ENCODE assay signal across 8 cellular contexts in the genomic region with DNA sequence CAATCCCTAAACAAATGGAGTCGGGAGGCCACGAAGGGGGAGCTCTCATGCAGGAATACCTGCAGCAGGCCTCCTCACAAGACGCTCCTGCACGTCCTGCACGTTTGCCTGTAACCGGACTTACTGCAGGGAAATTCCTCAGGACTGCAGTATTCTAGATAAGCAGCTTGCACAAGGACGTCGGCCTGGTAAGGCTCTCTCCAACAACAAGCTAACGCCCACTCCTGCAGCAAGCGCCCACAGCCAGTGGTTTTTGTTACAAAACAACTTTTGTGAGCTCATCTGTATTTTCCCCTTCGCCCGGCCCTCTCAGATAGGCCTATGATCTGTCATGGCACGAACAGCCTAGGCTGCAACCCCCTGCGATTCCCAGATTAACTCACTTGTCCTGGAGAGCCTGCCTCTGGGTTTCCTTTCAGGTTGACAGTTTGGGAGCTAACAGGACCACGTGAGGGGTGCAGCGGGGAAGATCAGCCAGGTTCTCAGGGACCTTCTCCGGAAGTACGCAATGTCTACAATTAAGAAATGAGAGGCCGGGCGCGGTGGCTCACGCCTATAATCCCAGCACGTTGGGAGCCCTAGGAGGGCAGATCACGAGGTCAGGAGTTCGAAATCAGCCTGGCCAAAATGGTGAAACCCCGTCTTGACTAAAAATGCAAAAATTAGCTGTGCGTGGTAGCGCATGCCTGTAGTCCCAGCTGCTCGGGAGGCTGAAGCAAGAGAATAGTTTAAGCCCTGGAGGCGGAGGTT. TPM values are rescaled to one million over a fixed set of nuclear protein-coding genes. Genes with fewer than 3 reads are reported as not detected.
DNase-seq lines count a peak whose midpoint lies in the region; ATAC-seq, FAIRE-seq and TF ChIP-seq lines count a peak whose summit lies in the region.

No MANE protein-coding gene starts in this region.

- H3K4me1 ChIP-seq in GM23338 (ENCODE audit: insufficient read depth) (peaks cover 6% of the 10 kb centered on the region; the same call in 1 of the 2 replicates), heart right ventricle (peaks cover 7 to 44% (median 32%) of the 10 kb centered on the region in 9 donors), rectal smooth muscle tissue (ENCODE audit: control insufficient read depth, insufficient read depth, low read length) (peaks cover 16% of the 10 kb centered on the region)

- peak overlapping the region; percentile 72; the same call in 1 of the 2 replicates for H3K27ac ChIP-seq in GM23338 (ENCODE audit: low read depth)
- H3K27ac ChIP-seq in heart right ventricle = peak overlapping the region in 9 of 10 donors; percentile 98 to 100 (median 100)
- H3K27ac ChIP-seq in rectal smooth muscle tissue (ENCODE audit: low read depth, low read length) = no peak overlapping the region

- TF ChIP-seq CTCF in GM23338 (conservative IDR thresholded peaks at IDR 0.05; ENCODE audit: low read depth in 2 of 2) (no peak), heart right ventricle (IDR thresholded peaks at IDR 0.05) (no peak)

- H3K9me3 Mint-ChIP-seq in GM23338 = no peaks in the 10 kb centered on the region
- no peaks in the 10 kb centered on the region for H3K9me3 Mint-ChIP-seq in activated naive CD8-positive, alpha-beta T cell treated with anti-CD3 and anti-CD28 coated beads for 36 hours

- peaks cover 11% of the 10 kb centered on the region; the same call in 1 of the 2 replicates for H3F3A ChIP-seq in GM23338 (replicated peaks; ENCODE audit: low read depth)

- WGBS in heart right ventricle, 2 donors = 6 to 12% methylated on average over 30 of the region's 30 CpGs

- intact Hi-C loops in heart right ventricle (cut with DNase I) = loop anchor here in 5 of 10 donors (2.0 to 5.0 kb wide), 2 partner anchors 37 to 40 kb away; a partner anchor contains a TSS

- peak overlapping the region; percentile 91 for H3K27ac Mint-ChIP-seq in GM23338
- peak overlapping the region; percentile 97 for H3K27ac Mint-ChIP-seq in activated naive CD8-positive, alpha-beta T cell treated with anti-CD3 and anti-CD28 coated beads for 36 hours

- no peak for FAIRE-seq in RCC 7860 (lab: Jason Lieb, UNC)

- no peaks in the 10 kb centered on the region for H3K27me3 ChIP-seq in GM23338 (ENCODE audit: insufficient read depth)
- no peaks in the 10 kb centered on the region for H3K27me3 ChIP-seq in heart right ventricle
- H3K27me3 ChIP-seq in rectal smooth muscle tissue (ENCODE audit: control insufficient read depth, insufficient read depth, low read length) = no peaks in the 10 kb centered on the region

- 0 out of 2 replicates have a peak overlapping the region, but pooled peaks have one; percentile 77 for H2AFZ ChIP-seq in GM23338

- H3K9me3 ChIP-seq in heart right ventricle = no peaks in the 10 kb centered on the region

- no peak for DNase-seq in GM23338 (ENCODE audit: low spot score)
- DNase-seq in RCC 7860 (ENCODE audit: low spot score) = peak; percentile 9
- peak; percentile 63 for DNase-seq in activated naive CD8-positive, alpha-beta T cell treated with anti-CD3 and anti-CD28 coated beads for 36 hours
- peak in 1 of 2 donors; percentile 15 for DNase-seq in heart right ventricle
- DNase-seq in NCI-H1105 (lab: John Stamatoyannopoulos, UW) = no peak
- DNase-seq in DMS114 treated with DMSO at 0.1 percent for 48 hours (lab: John Stamatoyannopoulos, UW; ENCODE audit: unreplicated experiment) = no peak

- H3K4me3 ChIP-seq in GM23338 (peak overlapping the region; percentile 96), heart right ventricle (peak overlapping the region; percentile 89 to 100 (median 97)), rectal smooth muscle tissue (ENCODE audit: low read length) (peak overlapping the region; percentile 83)

- peaks cover 16% of the 10 kb centered on the region; the same call in 1 of the 2 replicates for H3K79me2 ChIP-seq in GM23338 (replicated peaks; ENCODE audit: insufficient read depth)

- peaks cover 19% of the 10 kb centered on the region for H3K4me1 Mint-ChIP-seq in GM23338
- peaks cover 21% of the 10 kb centered on the region for H3K4me1 Mint-ChIP-seq in activated naive CD8-positive, alpha-beta T cell treated with anti-CD3 and anti-CD28 coated beads for 36 hours

- H3K27me3 Mint-ChIP-seq in GM23338 (ENCODE audit: insufficient read depth, low read depth, poor library complexity) = peaks cover 14% of the 10 kb centered on the region
- H3K27me3 Mint-ChIP-seq in activated naive CD8-positive, alpha-beta T cell treated with anti-CD3 and anti-CD28 coated beads for 36 hours = no peaks in the 10 kb centered on the region

- H3K9ac ChIP-seq in rectal smooth muscle tissue (ENCODE audit: low read length) = peak overlapping the region; percentile 33

- H3K4me2 ChIP-seq in GM23338 = peak overlapping the region; percentile 90

- H4K20me1 ChIP-seq in GM23338 (replicated peaks; ENCODE audit: insufficient read depth) = peaks cover 11% of the 10 kb centered on the region

- H3K36me3 ChIP-seq in GM23338 (ENCODE audit: insufficient read depth) = no peaks in the 10 kb centered on the region
- H3K36me3 ChIP-seq in heart right ventricle = peaks cover 0 to 24% (median 0%) of the 10 kb centered on the region in 9 donors
- H3K36me3 ChIP-seq in rectal smooth muscle tissue (ENCODE audit: control insufficient read depth, insufficient read depth, low read length) = peaks cover 3% of the 10 kb centered on the region

- ATAC-seq in GM23338 = no peak
- peak in 4 of 8 donors; percentile 1 to 6 (median 4) for ATAC-seq in heart right ventricle
- ATAC-seq in HG03565 (IDR thresholded peaks at IDR 0.05; ENCODE audit: unreplicated experiment) = no peak

- H3K4me3 Mint-ChIP-seq in GM23338 = peak overlapping the region; percentile 95
- peak overlapping the region; percentile 96 for H3K4me3 Mint-ChIP-seq in activated naive CD8-positive, alpha-beta T cell treated with anti-CD3 and anti-CD28 coated beads for 36 hours

- H3K9me2 ChIP-seq in GM23338 (ENCODE audit: insufficient read depth) = no peaks in the 10 kb centered on the region

- peaks cover 2% of the 10 kb centered on the region; the same call in 2 of the 3 replicates for H3K36me3 Mint-ChIP-seq in GM23338 (ENCODE audit: low read depth)
- H3K36me3 Mint-ChIP-seq in activated naive CD8-positive, alpha-beta T cell treated with anti-CD3 and anti-CD28 coated beads for 36 hours = peaks cover 10% of the 10 kb centered on the region

TF ChIP-seq in GM23338, 12 proteins besides CTCF, POLR2A, EP300 and RAD21 (continues in another document):
- TF ChIP-seq CREB1 (CRISPR knock-in tag; IDR thresholded peaks at IDR 0.05; ENCODE audit: low read depth) (no peak), ZNF114 (CRISPR knock-in tag; IDR thresholded peaks at IDR 0.05) (no peak), EZH2phosphoT487 (IDR thresholded peaks at IDR 0.05; ENCODE audit: unreplicated experiment) (no peak), STAT1 (IDR thresholded peaks at IDR 0.05; ENCODE audit: unreplicated experiment) (no peak)

RNA-seq across cellular contexts. Expression of a gene that starts 0.9 kb away (rescaled TPM):
- total RNA-seq in GM23338 (2014; rRNA removed; shearing (Covaris generic)) = 57.3 and 82.6 TPM in 2 replicates
- polyA plus RNA-seq in GM23338 (2016; fragmentation: Nextera tagmentation; extraction: Ambion mirVana) (104 and 120 TPM in 2 replicates), heart right ventricle (100 to 1,000 TPM in 1 of 2 donors, 10 to 100 TPM in 1; 56.0 to 248 TPM)
- total RNA-seq in activated naive CD8-positive, alpha-beta T cell treated with anti-CD3 and anti-CD28 coated beads for 36 hours = 10 to 100 TPM; 33.1 to 38.7 TPM
- total RNA-seq in heart right ventricle = 100 to 1,000 TPM in 1 of 10 donors, 10 to 100 TPM in 9; 53.6 to 110 (median 74.7) TPM

RNA-seq across cellular contexts. Expression of a gene that starts 14.4 kb away (rescaled TPM):
- total RNA-seq in GM23338 (2014; rRNA removed; shearing (Covaris generic)) = 11.1 and 15.1 TPM in 2 replicates
- polyA plus RNA-seq in GM23338 (2016; fragmentation: Nextera tagmentation; extraction: Ambion mirVana) (7.7 and 8.6 TPM in 2 replicates), heart right ventricle (1 to 10 TPM; 1.1 to 3.8 TPM)
- 1 to 10 TPM; 2.9 to 3.3 TPM for total RNA-seq in activated naive CD8-positive, alpha-beta T cell treated with anti-CD3 and anti-CD28 coated beads for 36 hours
- total RNA-seq in heart right ventricle = 1 to 10 TPM in 8 of 10 donors, under 1 TPM in 2; 0.66 to 5.9 (median 2.3) TPM

RNA-seq across cellular contexts. Expression of a gene that starts 17.6 kb away (rescaled TPM):
- total RNA-seq in GM23338 (2014; rRNA removed; shearing (Covaris generic)) = 12.5 and 15.8 TPM in 2 replicates
- polyA plus RNA-seq in GM23338 (2016; fragmentation: Nextera tagmentation; extraction: Ambion mirVana) = 15.0 and 16.2 TPM in 2 replicates
- total RNA-seq in activated naive CD8-positive, alpha-beta T cell treated with anti-CD3 and anti-CD28 coated beads for 36 hours = 1 to 10 TPM; 1.4 to 2.3 TPM
- 10 to 100 TPM; 21.5 to 87.0 (median 63.1) TPM for total RNA-seq in heart right ventricle
- 100 to 1,000 TPM in 1 of 2 donors, 10 to 100 TPM in 1; 14.2 to 113 TPM for polyA plus RNA-seq in heart right ventricle

RNA-seq across cellular contexts. Expression of a gene that starts 39.7 kb away (rescaled TPM):
- total RNA-seq in GM23338 (2014; rRNA removed; shearing (Covaris generic)) = 148 and 163 TPM in 2 replicates
- polyA plus RNA-seq in GM23338 (2016; fragmentation: Nextera tagmentation; extraction: Ambion mirVana) (244 and 248 TPM in 2 replicates), heart right ventricle (100 to 1,000 TPM in 1 of 2 donors, 10 to 100 TPM in 1; 96.3 to 122 TPM)
- 100 to 1,000 TPM; 124 to 131 TPM for total RNA-seq in activated naive CD8-positive, alpha-beta T cell treated with anti-CD3 and anti-CD28 coated beads for 36 hours
- 100 to 1,000 TPM in 4 of 10 donors, 10 to 100 TPM in 6; 73.8 to 138 (median 77.9) TPM for total RNA-seq in heart right ventricle

RNA-seq across cellular contexts. Expression of a gene that starts 44.4 kb away (rescaled TPM):
- 19.8 and 22.4 TPM in 2 replicates for total RNA-seq in GM23338 (2014; rRNA removed; shearing (Covaris generic))
- polyA plus RNA-seq in GM23338 (2016; fragmentation: Nextera tagmentation; extraction: Ambion mirVana) (76.7 and 82.1 TPM in 2 replicates), heart right ventricle (10 to 100 TPM; 31.4 to 34.1 TPM)
- 10 to 100 TPM; 42.2 to 43.3 TPM for total RNA-seq in activated naive CD8-positive, alpha-beta T cell treated with anti-CD3 and anti-CD28 coated beads for 36 hours
- 10 to 100 TPM; 20.9 to 30.4 (median 23.8) TPM for total RNA-seq in heart right ventricle

Comparison
In these comparisons a context has a peak if more than half of its experiments do, and no peak if none do; other contexts are left out.
1. DNase-seq: peak in RCC 7860 (single experiment) and activated naive CD8-positive, alpha-beta T cell treated with anti-CD3 and anti-CD28 coated beads for 36 hours (single experiment); none in GM23338 (single experiment), NCI-H1105 (single experiment) and DMS114 treated with DMSO at 0.1 percent for 48 hours (single experiment).
2. Peak in every context shown above with its lines, with median percentiles within 50 percentile points of each other: H3K4me3 ChIP-seq.